Comparison of ENCODE assay signal across 22 cellular contexts in genomic region chr20:57716893-57717292, GRCh38. TPM values are rescaled to one million over a fixed set of nuclear protein-coding genes. Genes with fewer than 3 reads are reported as not detected.
DNase-seq lines count a peak whose midpoint lies in the region; ATAC-seq and TF ChIP-seq lines count a peak whose summit lies in the region.
"Had no signal": no experiment of that assay in that cellular context is flagged by ENCODE, and none has a peak within 500 bp of the region (broad histone marks: within the 10 kb centered on the region; RNA-seq: fewer than 3 reads in every experiment).

No MANE protein-coding gene starts in this region.

- H3K36me3 Mint-ChIP-seq in chondrocyte (ENCODE audit: low read depth) (no peaks in the 10 kb centered on the region), immature natural killer cell (no peaks in the 10 kb centered on the region)
- no peaks in the 10 kb centered on the region for H3K36me3 Mint-ChIP-seq in stimulated activated naive B cell treated with anti-CD40 and anti-IgM and Interleukin-4, amounts not matched to agents 10 μg/mL and 1 μg/mL and 100 μg/mL, for 72 hours
- H3K36me3 Mint-ChIP-seq: natural killer cell treated with Interleukin-12 subunit alpha and Interleukin-12 subunit beta and Interleukin-15 and Interleukin-18, amount 100 ng/mL, for 72 hours had no signal

- H3K27ac Mint-ChIP-seq in chondrocyte (ENCODE audit: unreplicated experiment) (peak overlapping the region; percentile 90), immature natural killer cell (peak overlapping the region in 5 of 6 donors; percentile 71 to 86 (median 82))
- peak overlapping the region; percentile 59 for H3K27ac Mint-ChIP-seq in stimulated activated naive B cell treated with anti-CD40 and anti-IgM and Interleukin-4, amounts not matched to agents 10 μg/mL and 1 μg/mL and 100 μg/mL, for 72 hours
- H3K27ac Mint-ChIP-seq: natural killer cell treated with Interleukin-12 subunit alpha and Interleukin-12 subunit beta and Interleukin-15 and Interleukin-18, amount 100 ng/mL, for 72 hours; WTC11 had no signal

- DNase-seq in MV-4-11 (lab: John Stamatoyannopoulos, UW) (peak; percentile 44), chondrocyte (ENCODE audit: low spot score) (no peak), immature natural killer cell (no peak), H7 (no peak), AG08396 (ENCODE audit: low spot score) (no peak), NOMO-1 (lab: John Stamatoyannopoulos, UW; ENCODE audit: unreplicated experiment in 2 of 2) (no peak)
- no peak for DNase-seq in stimulated activated naive B cell treated with anti-CD40 and anti-IgM and Interleukin-4, amounts not matched to agents 10 μg/mL and 1 μg/mL and 100 μg/mL, for 72 hours
- DNase-seq: activated CD4-positive, alpha-beta T cell treated with anti-CD3 and anti-CD28 coated beads, Interleukin-2, amount 50 U/mL, for 48 hours; activated T-cell treated with anti-CD3 and anti-CD28 coated beads for 4 hours; central memory CD4-positive, alpha-beta T cell; COR-L47; effector memory CD4-positive, alpha-beta T cell; NCI-H1105; NCI-H2107; NCI-H510A treated with DMSO at 0.1 percent for 48 hours; SHP77; T-helper 2 cell; testis had no signal

- ATAC-seq in stimulated activated naive B cell treated with anti-CD40 and anti-IgM and Interleukin-4, amounts not matched to agents 10 μg/mL and 1 μg/mL and 100 μg/mL, for 72 hours (replicated peaks), result no peak
- no peak for ATAC-seq in GM18909 (IDR thresholded peaks at IDR 0.05; ENCODE audit: poor library complexity, unreplicated experiment)
- ATAC-seq: natural killer cell treated with Interleukin-12 subunit alpha and Interleukin-12 subunit beta and Interleukin-15 and Interleukin-18, amount 100 ng/mL, for 72 hours; WTC11 had no signal

- H3K27me3 Mint-ChIP-seq in chondrocyte (ENCODE audit: low read depth) (no peaks in the 10 kb centered on the region), immature natural killer cell (ENCODE audit: low read depth in 3 of 3) (peaks cover 9 to 11% (median 10%) of the 10 kb centered on the region in 3 donors)
- H3K27me3 Mint-ChIP-seq in stimulated activated naive B cell treated with anti-CD40 and anti-IgM and Interleukin-4, amounts not matched to agents 10 μg/mL and 1 μg/mL and 100 μg/mL, for 72 hours, result peaks cover 0 to 13% of the 10 kb centered on the region in 2 donors

- no peaks in the 10 kb centered on the region for H3K9me3 Mint-ChIP-seq in chondrocyte (ENCODE audit: low read depth)
- H3K9me3 Mint-ChIP-seq in immature natural killer cell, result no peaks in the 10 kb centered on the region
- no peaks in the 10 kb centered on the region for H3K9me3 Mint-ChIP-seq in stimulated activated naive B cell treated with anti-CD40 and anti-IgM and Interleukin-4, amounts not matched to agents 10 μg/mL and 1 μg/mL and 100 μg/mL, for 72 hours
- H3K9me3 Mint-ChIP-seq: natural killer cell treated with Interleukin-12 subunit alpha and Interleukin-12 subunit beta and Interleukin-15 and Interleukin-18, amount 100 ng/mL, for 72 hours; WTC11 had no signal

- H3K4me3 ChIP-seq in H7 (ENCODE audit: insufficient read depth, low read depth, low read length), result no peak overlapping the region
- H3K4me3 ChIP-seq: hepatocyte, testis had no signal

- H3K4me3 Mint-ChIP-seq in chondrocyte (ENCODE audit: unreplicated experiment), result no peak overlapping the region
- H3K4me3 Mint-ChIP-seq in immature natural killer cell, result no peak overlapping the region
- H3K4me3 Mint-ChIP-seq in stimulated activated naive B cell treated with anti-CD40 and anti-IgM and Interleukin-4, amounts not matched to agents 10 μg/mL and 1 μg/mL and 100 μg/mL, for 72 hours, result no peak overlapping the region
- H3K4me3 Mint-ChIP-seq: natural killer cell treated with Interleukin-12 subunit alpha and Interleukin-12 subunit beta and Interleukin-15 and Interleukin-18, amount 100 ng/mL, for 72 hours; WTC11 had no signal

- H3K36me3 ChIP-seq in H7 (replicated peaks; ENCODE audit: control insufficient read depth, insufficient read depth, low read length), result no peaks in the 10 kb centered on the region

- no peaks in the 10 kb centered on the region for H3K27me3 ChIP-seq in H7 (ENCODE audit: control insufficient read depth, insufficient read depth, low read length)
- H3K27me3 ChIP-seq: hepatocyte, testis had no signal

- H3K4me1 Mint-ChIP-seq in chondrocyte (ENCODE audit: low read depth) (peaks cover 63% of the 10 kb centered on the region), immature natural killer cell (peaks cover 7 to 17% of the 10 kb centered on the region in 2 donors)
- H3K4me1 Mint-ChIP-seq in stimulated activated naive B cell treated with anti-CD40 and anti-IgM and Interleukin-4, amounts not matched to agents 10 μg/mL and 1 μg/mL and 100 μg/mL, for 72 hours, result peaks cover 17 to 25% of the 10 kb centered on the region in 2 donors

- no peak for TF ChIP-seq CTCF in chondrocyte (IDR thresholded peaks at IDR 0.05)

RNA-seq across cellular contexts. Expression of gene PMEPA1, which starts 7.1 kb away (rescaled TPM):
- 151 to 298 TPM (median 163 TPM) in 3 replicates for total RNA-seq in chondrocyte
- not detected for polyA plus RNA-seq in immature natural killer cell
- 17.8 and 25.1 TPM in 2 replicates for total RNA-seq in H7 (2014; rRNA removed; shearing (Covaris generic))
